ENCODE assay signal across 15 cellular contexts in the genomic region with DNA sequence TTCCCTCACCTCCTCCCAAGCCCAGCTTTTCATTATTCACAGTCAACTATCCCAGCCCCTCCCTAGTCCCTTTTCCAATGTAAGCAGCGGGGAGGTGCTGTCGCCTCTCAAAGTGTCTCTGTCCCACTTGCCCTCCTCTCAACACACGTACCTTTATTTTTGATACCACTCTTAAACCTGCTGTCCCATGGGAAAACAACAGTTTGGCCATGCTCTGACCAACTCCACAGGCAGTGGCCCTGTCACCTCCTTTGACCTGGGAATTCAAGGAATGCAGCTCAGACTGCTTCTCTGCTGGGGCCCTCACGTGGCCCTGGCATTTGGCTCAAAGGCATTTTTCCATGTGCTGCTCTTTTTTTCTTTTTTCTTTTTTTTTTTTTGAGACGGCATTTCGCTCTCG. TPM values are rescaled to one million over a fixed set of nuclear protein-coding genes. Genes with fewer than 3 reads are reported as not detected.
DNase-seq lines count a peak whose midpoint lies in the region; ATAC-seq, FAIRE-seq and TF ChIP-seq lines count a peak whose summit lies in the region.
"Had no signal": no experiment of that assay in that cellular context is flagged by ENCODE, and none has a peak within 500 bp of the region (broad histone marks: within the 10 kb centered on the region; RNA-seq: fewer than 3 reads in every experiment).

No MANE protein-coding gene starts in this region.

- H3K27ac Mint-ChIP-seq in stimulated activated effector memory CD8-positive, alpha-beta T cell treated with anti-CD3 and anti-CD28 coated beads, Interleukin-12 subunit alpha, Interleukin-12 subunit beta, amount 100 ng/mL, for 72 hours, result peak overlapping the region; percentile 69
- H3K27ac Mint-ChIP-seq: activated CD4-positive, alpha-beta T cell treated with anti-CD3 and anti-CD28 coated beads for 36 hours had no signal

- H3K4me1 Mint-ChIP-seq in stimulated activated effector memory CD8-positive, alpha-beta T cell treated with anti-CD3 and anti-CD28 coated beads, Interleukin-12 subunit alpha, Interleukin-12 subunit beta, amount 100 ng/mL, for 72 hours, result peaks cover 30% of the 10 kb centered on the region

- H3K79me2 ChIP-seq in HCT116 (ENCODE audit: insufficient read depth, low read length), result no peaks in the 10 kb centered on the region
- H3K79me2 ChIP-seq in Karpas-422 (ENCODE audit: low read length), result no peaks in the 10 kb centered on the region

- no peak for DNase-seq in HCT116 (ENCODE audit: low read depth, low spot score)
- DNase-seq in body of pancreas, result peak; percentile 67 to 85 (median 79)
- peak; percentile 85 for DNase-seq in kidney
- no peak for DNase-seq in stimulated activated effector memory CD8-positive, alpha-beta T cell treated with anti-CD3 and anti-CD28 coated beads, Interleukin-12 subunit alpha, Interleukin-12 subunit beta, amount 100 ng/mL, for 72 hours (ENCODE audit: low spot score in 2 of 2)
- DNase-seq in amniotic stem cell (lab: John Stamatoyannopoulos, UW), result no peak
- no peak for DNase-seq in Karpas-422
- no peak for DNase-seq in inferior parietal cortex (ENCODE audit: extremely low spot score)
- DNase-seq: activated CD4-positive, alpha-beta T cell treated with anti-CD3 and anti-CD28 coated beads for 36 hours; KBM-7; left cardiac atrium; NCI-H187 treated with DMSO at 0.1 percent for 48 hours; posterior cingulate gyrus; stimulated activated CD4-positive, alpha-beta T cell treated with anti-CD3 and anti-CD28 coated beads, Interleukin-2, amount 100 ng/mL, for 48 hours; stimulated activated naive CD8-positive, alpha-beta T cell treated with anti-CD3 and anti-CD28 coated beads, Interleukin-15, Interleukin-2, amounts not matched to agents 100 U/mL and 50 U/mL, for 24 hours had no signal

- TF ChIP-seq CTCF in HCT116 (IDR thresholded peaks at IDR 0.05 in 2 of 3, conservative IDR thresholded peaks at IDR 0.05 in 1 of 3; ENCODE audit: borderline replicate concordance in 1 of 3, insufficient read depth in 1 of 3, low read depth in 2 of 3, low read length in 2 of 3) (no peak), body of pancreas (IDR thresholded peaks at IDR 0.05) (peak in 1 of 7 experiments; percentile 17), kidney (IDR thresholded peaks at IDR 0.05; ENCODE audit: borderline replicate concordance, extremely low read depth, insufficient read depth) (no peak)

- H3K36me3 Mint-ChIP-seq in stimulated activated effector memory CD8-positive, alpha-beta T cell treated with anti-CD3 and anti-CD28 coated beads, Interleukin-12 subunit alpha, Interleukin-12 subunit beta, amount 100 ng/mL, for 72 hours, result peaks cover 6% of the 10 kb centered on the region

- H4K20me1 ChIP-seq in HCT116 (ENCODE audit: insufficient read depth) (no peaks in the 10 kb centered on the region), Karpas-422 (ENCODE audit: insufficient read depth, low read depth, low read length) (no peaks in the 10 kb centered on the region)

- BruUV-seq in HCT116 (replicated peaks; lab: Mats Ljungman, UMichigan), result no TSS peak

- CTCF ChIA-PET in HCT116 (lab: Charles Lee), result interaction anchor here (1.0 to 2.3 kb wide), 3 partner anchors 9 to 363 kb away, joined by 3 to 9 read pairs (median 3); no protein-coding TSS in a partner anchor

- no peak overlapping the region for H3K4me3 ChIP-seq in HCT116 (replicated peaks in 1 of 2; ENCODE audit: low read depth in 1 of 2, low read length in 2 of 2)
- no peak overlapping the region for H3K4me3 ChIP-seq in body of pancreas
- H3K4me3 ChIP-seq in kidney (ENCODE audit: low read length in 2 of 2), result no peak overlapping the region
- H3K4me3 ChIP-seq in Karpas-422 (ENCODE audit: low read length), result no peak overlapping the region

- no peak for FAIRE-seq in kidney (lab: Jason Lieb, UNC)
- FAIRE-seq: bronchial epithelial cell had no signal

- H2AFZ ChIP-seq in HCT116 (ENCODE audit: low read depth, low read length, poor library complexity, severe bottlenecking), result no peak overlapping the region
- no peak overlapping the region for H2AFZ ChIP-seq in Karpas-422 (ENCODE audit: low read length)

- H3K4me3 Mint-ChIP-seq in stimulated activated effector memory CD8-positive, alpha-beta T cell treated with anti-CD3 and anti-CD28 coated beads, Interleukin-12 subunit alpha, Interleukin-12 subunit beta, amount 100 ng/mL, for 72 hours, result no peak overlapping the region
- H3K4me3 Mint-ChIP-seq: activated CD4-positive, alpha-beta T cell treated with anti-CD3 and anti-CD28 coated beads for 36 hours had no signal

- intact Hi-C loops in HCT116 (cut with micrococcal nuclease) (no loop called here), body of pancreas (cut with DNase I) (no loop called here), kidney (cut with DNase I) (no loop called here)

- H3K4me2 ChIP-seq in HCT116 (ENCODE audit: low read length) (peak overlapping the region; percentile 34), Karpas-422 (ENCODE audit: low read depth, low read length, poor library complexity, severe bottlenecking) (no peak overlapping the region)

- no peak for ATAC-seq in HCT116
- peak; percentile 69 for ATAC-seq in body of pancreas
- ATAC-seq in stimulated activated effector memory CD8-positive, alpha-beta T cell treated with anti-CD3 and anti-CD28 coated beads, Interleukin-12 subunit alpha, Interleukin-12 subunit beta, amount 100 ng/mL, for 72 hours, result no peak
- ATAC-seq: activated CD4-positive, alpha-beta T cell treated with anti-CD3 and anti-CD28 coated beads for 36 hours; left cardiac atrium; stimulated activated naive CD8-positive, alpha-beta T cell treated with anti-CD3 and anti-CD28 coated beads, Interleukin-15, Interleukin-2, amounts not matched to agents 100 U/mL and 50 U/mL, for 24 hours had no signal

- H3K9me3 Mint-ChIP-seq in stimulated activated effector memory CD8-positive, alpha-beta T cell treated with anti-CD3 and anti-CD28 coated beads, Interleukin-12 subunit alpha, Interleukin-12 subunit beta, amount 100 ng/mL, for 72 hours, result no peaks in the 10 kb centered on the region

- no peak for TF ChIP-seq RAD21 in HCT116 (IDR thresholded peaks at IDR 0.05; ENCODE audit: low read depth)

- H3K27ac ChIP-seq in HCT116 (ENCODE audit: low read depth, low read length) (no peak overlapping the region), body of pancreas (peak overlapping the region; percentile 25 to 85 (median 76)), kidney (ENCODE audit: low read depth in 2 of 2, low read length in 2 of 2) (peak overlapping the region; percentile 71), Karpas-422 (ENCODE audit: low read length) (no peak overlapping the region)

- POLR2A ChIA-PET in HCT116 (lab: Charles Lee), result interaction anchor here (1.1 kb wide), 1 partner anchor 9 kb away, joined by 4 read pairs; no protein-coding TSS in a partner anchor

- H3K9me3 ChIP-seq in HCT116 (ENCODE audit: control insufficient read depth in 1 of 2, insufficient read depth in 1 of 2, low read depth in 1 of 2, low read length in 2 of 2), result no peaks in the 10 kb centered on the region
- H3K9me3 ChIP-seq in body of pancreas, result no peaks in the 10 kb centered on the region
- no peaks in the 10 kb centered on the region for H3K9me3 ChIP-seq in kidney (ENCODE audit: control insufficient read depth in 1 of 2, low read length in 2 of 2)
- no peaks in the 10 kb centered on the region for H3K9me3 ChIP-seq in Karpas-422 (ENCODE audit: low read length)

- 9 to 18% methylated on average over 7 of the region's 7 CpGs for WGBS in body of pancreas, 2 donors

- H3K36me3 ChIP-seq in HCT116 (ENCODE audit: control insufficient read depth in 1 of 2, insufficient read depth in 2 of 2, low read length in 2 of 2), result no peaks in the 10 kb centered on the region
- H3K36me3 ChIP-seq in body of pancreas (replicated peaks in 1 of 2; ENCODE audit: insufficient read depth in 1 of 2, low read depth in 2 of 2), result no peaks in the 10 kb centered on the region
- no peaks in the 10 kb centered on the region for H3K36me3 ChIP-seq in kidney (ENCODE audit: control insufficient read depth in 1 of 2, insufficient read depth in 2 of 2, low read length in 2 of 2)
- H3K36me3 ChIP-seq in Karpas-422 (ENCODE audit: insufficient read depth, low read length), result no peaks in the 10 kb centered on the region

- RAD21 ChIA-PET in HCT116 (lab: Charles Lee; ENCODE audit: low non-redundant PET in 1 of 2, low total read pairs in 2 of 2, uncharacterized antibody in 2 of 2, unreplicated experiment in 2 of 2), result no interaction called here

- H3K27me3 ChIP-seq in HCT116 (ENCODE audit: insufficient read depth, low read length) (no peaks in the 10 kb centered on the region), body of pancreas (no peaks in the 10 kb centered on the region), Karpas-422 (ENCODE audit: low read length) (no peaks in the 10 kb centered on the region)

- H3K9me2 ChIP-seq in HCT116 (ENCODE audit: insufficient read depth), result no peaks in the 10 kb centered on the region
- H3K9me2 ChIP-seq in Karpas-422 (replicated peaks; ENCODE audit: insufficient read depth, low read length), result no peaks in the 10 kb centered on the region

- H3K9ac ChIP-seq in HCT116 (ENCODE audit: low read length), result no peak overlapping the region
- peak overlapping the region in 1 of 2 donors; percentile 0 for H3K9ac ChIP-seq in kidney (ENCODE audit: low read length in 2 of 2)
- H3K9ac ChIP-seq in Karpas-422 (ENCODE audit: low read length), result no peak overlapping the region

- H3K4me1 ChIP-seq in HCT116 (ENCODE audit: control insufficient read depth in 1 of 2, insufficient read depth in 2 of 2, low read length in 2 of 2) (peaks cover 28 to 30% of the 10 kb centered on the region in 2 experiments; a peak in 3 of 4 replicates), body of pancreas (peaks cover 52% of the 10 kb centered on the region), kidney (ENCODE audit: control insufficient read depth in 1 of 2, insufficient read depth in 1 of 2, low read depth in 1 of 2, low read length in 2 of 2) (peaks cover 15 to 38% of the 10 kb centered on the region in 2 donors), Karpas-422 (ENCODE audit: low read length) (peaks cover 12% of the 10 kb centered on the region)

- TF ChIP-seq POLR2A in HCT116 (IDR thresholded peaks at IDR 0.05; ENCODE audit: borderline replicate concordance, extremely low read depth, insufficient read depth, insufficient read length) (no peak), body of pancreas (IDR thresholded peaks at IDR 0.05) (peak in 1 of 3 donors; percentile 35)

TF ChIP-seq in HCT116, 20 proteins besides CTCF, POLR2A, EP300 and RAD21 (continues in another document):
- TF ChIP-seq ATF3 (IDR thresholded peaks at IDR 0.05) (no peak), CBX3 (IDR thresholded peaks at IDR 0.05; ENCODE audit: low read depth) (no peak)

RNA-seq across cellular contexts. Expression of gene LYRM9, which starts 4.2 kb away (rescaled TPM):
- total RNA-seq in HCT116 (2021; ENCODE audit: unreplicated experiment) (4.8 TPM), body of pancreas (10 to 100 TPM; 11.7 to 14.5 TPM), kidney (21.7 TPM)
- polyA plus RNA-seq in HCT116 (2012), result 4.8 and 5.8 TPM in 2 replicates
- 29.1 TPM for polyA plus RNA-seq in kidney (ENCODE audit: insufficient read depth, low read depth, low replicate concordance)
- total RNA-seq in Karpas-422 (2014; rRNA removed; shearing (Covaris generic); ENCODE audit: low replicate concordance), result 0.97 and 3.2 TPM in 2 replicates

Comparison
In these comparisons a context has a peak if more than half of its experiments do, and no peak if none do; other contexts are left out.
1. DNase-seq: peak in body of pancreas (4 of 4) and kidney (single experiment); none in HCT116 (single experiment), stimulated activated effector memory CD8-positive, alpha-beta T cell treated with anti-CD3 and anti-CD28 coated beads, Interleukin-12 subunit alpha, Interleukin-12 subunit beta, amount 100 ng/mL, for 72 hours (0 of 2), amniotic stem cell (single experiment), Karpas-422 (single experiment) and inferior parietal cortex (single experiment).
2. H3K27ac ChIP-seq: peak in body of pancreas (4 of 4) and kidney (2 of 2); none in HCT116 (single experiment) and Karpas-422 (single experiment).